Comparison of ENCODE assay signal across 15 cellular contexts in genomic region chr5:1268666-1269065, GRCh38. TPM values are rescaled to one million over a fixed set of nuclear protein-coding genes. Genes with fewer than 3 reads are reported as not detected.
DNase-seq lines count a peak whose midpoint lies in the region; ATAC-seq and TF ChIP-seq lines count a peak whose summit lies in the region.
"Had no signal": no experiment of that assay in that cellular context is flagged by ENCODE, and none has a peak within 500 bp of the region (broad histone marks: within the 10 kb centered on the region; RNA-seq: fewer than 3 reads in every experiment).

No MANE protein-coding gene starts in this region.

- H3K4me3 ChIP-seq in gastroesophageal sphincter = no peak overlapping the region
- H3K4me3 ChIP-seq: lung had no signal

- peak; percentile 48 for DNase-seq in stimulated activated CD4-positive, alpha-beta T cell treated with anti-CD3 and anti-CD28 coated beads, Interleukin-15, amount 100 ng/mL, for 24 hours
- DNase-seq in stimulated activated CD4-positive, alpha-beta T cell treated with anti-CD3 and anti-CD28 coated beads, Interleukin-2, amount 100 ng/mL, for 48 hours = no peak
- peak; percentile 80 for DNase-seq in activated CD8-positive, alpha-beta memory T cell treated with anti-CD3 and anti-CD28 coated beads, Interleukin-2, amount 10 ng/mL, durations not matched to agents 7 days and 5 days
- DNase-seq in activated naive CD8-positive, alpha-beta T cell treated with anti-CD3 and anti-CD28 coated beads, Interleukin-2, amount 10 ng/mL, durations not matched to agents 7 days and 5 days = peak; percentile 50
- peak; percentile 21 to 33 for DNase-seq in stimulated activated CD8-positive, alpha-beta memory T cell treated with anti-CD3 and anti-CD28 coated beads, Interleukin-7, amount 100 ng/mL, for 48 hours (ENCODE audit: extremely low read depth in 1 of 2, low read depth in 1 of 2)
- no peak for DNase-seq in medulla oblongata (ENCODE audit: extremely low spot score)
- DNase-seq: NCI-H2107, WERI-Rb-1 had no signal

- H3K9me3 ChIP-seq in gastroesophageal sphincter = no peaks in the 10 kb centered on the region
- H3K9me3 ChIP-seq: neutrophil had no signal

- no peak overlapping the region for H3K27ac Mint-ChIP-seq in activated CD8-positive, alpha-beta memory T cell treated with anti-CD3 and anti-CD28 coated beads, Interleukin-2, amount 10 ng/mL, durations not matched to agents 7 days and 5 days
- H3K27ac Mint-ChIP-seq in activated naive CD8-positive, alpha-beta T cell treated with anti-CD3 and anti-CD28 coated beads, Interleukin-2, amount 10 ng/mL, durations not matched to agents 7 days and 5 days = no peak overlapping the region

- H3K4me1 Mint-ChIP-seq in activated CD8-positive, alpha-beta memory T cell treated with anti-CD3 and anti-CD28 coated beads, Interleukin-2, amount 10 ng/mL, durations not matched to agents 7 days and 5 days = peaks cover 8% of the 10 kb centered on the region
- H3K4me1 Mint-ChIP-seq in activated naive CD8-positive, alpha-beta T cell treated with anti-CD3 and anti-CD28 coated beads, Interleukin-2, amount 10 ng/mL, durations not matched to agents 7 days and 5 days = peaks cover 8% of the 10 kb centered on the region

- TF ChIP-seq POLR2A in gastroesophageal sphincter (IDR thresholded peaks at IDR 0.05) = no peak

- H3K27me3 ChIP-seq in gastroesophageal sphincter = peaks cover 24% of the 10 kb centered on the region
- H3K27me3 ChIP-seq: neutrophil had no signal

- no peak overlapping the region for H3K4me3 Mint-ChIP-seq in activated CD8-positive, alpha-beta memory T cell treated with anti-CD3 and anti-CD28 coated beads, Interleukin-2, amount 10 ng/mL, durations not matched to agents 7 days and 5 days
- H3K4me3 Mint-ChIP-seq in activated naive CD8-positive, alpha-beta T cell treated with anti-CD3 and anti-CD28 coated beads, Interleukin-2, amount 10 ng/mL, durations not matched to agents 7 days and 5 days = no peak overlapping the region

- no peak overlapping the region for H3K27ac ChIP-seq in gastroesophageal sphincter
- H3K27ac ChIP-seq: neutrophil, WERI-Rb-1 had no signal

- H3K27me3 Mint-ChIP-seq in activated CD8-positive, alpha-beta memory T cell treated with anti-CD3 and anti-CD28 coated beads, Interleukin-2, amount 10 ng/mL, durations not matched to agents 7 days and 5 days = peaks cover 14% of the 10 kb centered on the region
- peaks cover 16% of the 10 kb centered on the region for H3K27me3 Mint-ChIP-seq in activated naive CD8-positive, alpha-beta T cell treated with anti-CD3 and anti-CD28 coated beads, Interleukin-2, amount 10 ng/mL, durations not matched to agents 7 days and 5 days

- no peak for TF ChIP-seq CTCF in gastroesophageal sphincter (IDR thresholded peaks at IDR 0.05)

- H3K36me3 ChIP-seq in gastroesophageal sphincter = no peaks in the 10 kb centered on the region
- H3K36me3 ChIP-seq: neutrophil, WERI-Rb-1 had no signal

- TF ChIP-seq EP300 in gastroesophageal sphincter (IDR thresholded peaks at IDR 0.05) = no peak

- H3K4me1 ChIP-seq in gastroesophageal sphincter = no peaks in the 10 kb centered on the region

- peak; percentile 82 for ATAC-seq in activated CD8-positive, alpha-beta memory T cell treated with anti-CD3 and anti-CD28 coated beads, Interleukin-2, amount 10 ng/mL, durations not matched to agents 7 days and 5 days
- ATAC-seq in activated naive CD8-positive, alpha-beta T cell treated with anti-CD3 and anti-CD28 coated beads, Interleukin-2, amount 10 ng/mL, durations not matched to agents 7 days and 5 days (ENCODE audit: low read depth) = peak; percentile 92
- ATAC-seq in GM18861 (IDR thresholded peaks at IDR 0.05; ENCODE audit: unreplicated experiment) (no peak), gastroesophageal sphincter (no peak)
- ATAC-seq: SK-N-SH treated with all-trans-retinoic acid at 6 μM for 48 hours had no signal

- no peaks in the 10 kb centered on the region for H3K9me3 Mint-ChIP-seq in activated CD8-positive, alpha-beta memory T cell treated with anti-CD3 and anti-CD28 coated beads, Interleukin-2, amount 10 ng/mL, durations not matched to agents 7 days and 5 days (ENCODE audit: low read depth)
- peaks cover under 1% of the 10 kb centered on the region for H3K9me3 Mint-ChIP-seq in activated naive CD8-positive, alpha-beta T cell treated with anti-CD3 and anti-CD28 coated beads, Interleukin-2, amount 10 ng/mL, durations not matched to agents 7 days and 5 days

- no peaks in the 10 kb centered on the region for H3K36me3 Mint-ChIP-seq in activated CD8-positive, alpha-beta memory T cell treated with anti-CD3 and anti-CD28 coated beads, Interleukin-2, amount 10 ng/mL, durations not matched to agents 7 days and 5 days
- peaks cover 1% of the 10 kb centered on the region for H3K36me3 Mint-ChIP-seq in activated naive CD8-positive, alpha-beta T cell treated with anti-CD3 and anti-CD28 coated beads, Interleukin-2, amount 10 ng/mL, durations not matched to agents 7 days and 5 days

- CTCF ChIA-PET in activated CD8-positive, alpha-beta memory T cell treated with anti-CD3 and anti-CD28 coated beads, Interleukin-2, amount 10 ng/mL, durations not matched to agents 7 days and 5 days (lab: Charles Lee) = no interaction called here

- WGBS in gastroesophageal sphincter (ENCODE audit: low coverage in 1 of 2), 2 donors = 77 to 88% methylated on average over 4 to 12 of the region's 13 CpGs

- POLR2A ChIA-PET in activated naive CD8-positive, alpha-beta T cell treated with anti-CD3 and anti-CD28 coated beads, Interleukin-2, amount 10 ng/mL, durations not matched to agents 7 days and 5 days (lab: Charles Lee) = no interaction called here

RNA-seq across cellular contexts. Expression of gene TERT, which starts 26.2 kb away (rescaled TPM):
- 1 to 10 TPM in 1 of 2 experiments, under 1 TPM in 1; 0.82 to 1.5 TPM for total RNA-seq in activated CD8-positive, alpha-beta memory T cell treated with anti-CD3 and anti-CD28 coated beads, Interleukin-2, amount 10 ng/mL, durations not matched to agents 7 days and 5 days
- total RNA-seq in activated naive CD8-positive, alpha-beta T cell treated with anti-CD3 and anti-CD28 coated beads, Interleukin-2, amount 10 ng/mL, durations not matched to agents 7 days and 5 days = under 1 TPM in 1 of 2 experiments, not detected in 1; 0.36 TPM
- total RNA-seq in gastroesophageal sphincter = not detected
- total RNA-seq: lung, urinary bladder had no signal

RNA-seq across cellular contexts. Expression of gene SLC6A18, which starts 43.5 kb away (rescaled TPM):
- not detected for total RNA-seq in activated CD8-positive, alpha-beta memory T cell treated with anti-CD3 and anti-CD28 coated beads, Interleukin-2, amount 10 ng/mL, durations not matched to agents 7 days and 5 days
- total RNA-seq in activated naive CD8-positive, alpha-beta T cell treated with anti-CD3 and anti-CD28 coated beads, Interleukin-2, amount 10 ng/mL, durations not matched to agents 7 days and 5 days = not detected
- not detected for total RNA-seq in gastroesophageal sphincter
- total RNA-seq: lung, OCI-LY7, urinary bladder had no signal

Comparison
In these comparisons a context has a peak if more than half of its experiments do, and no peak if none do; other contexts are left out.
1. DNase-seq: peak in stimulated activated CD4-positive, alpha-beta T cell treated with anti-CD3 and anti-CD28 coated beads, Interleukin-15, amount 100 ng/mL, for 24 hours (single experiment), activated CD8-positive, alpha-beta memory T cell treated with anti-CD3 and anti-CD28 coated beads, Interleukin-2, amount 10 ng/mL, durations not matched to agents 7 days and 5 days (single experiment), activated naive CD8-positive, alpha-beta T cell treated with anti-CD3 and anti-CD28 coated beads, Interleukin-2, amount 10 ng/mL, durations not matched to agents 7 days and 5 days (single experiment) and stimulated activated CD8-positive, alpha-beta memory T cell treated with anti-CD3 and anti-CD28 coated beads, Interleukin-7, amount 100 ng/mL, for 48 hours (2 of 2); none in stimulated activated CD4-positive, alpha-beta T cell treated with anti-CD3 and anti-CD28 coated beads, Interleukin-2, amount 100 ng/mL, for 48 hours (0 of 2) and medulla oblongata (single experiment).
2. ATAC-seq: peak in activated CD8-positive, alpha-beta memory T cell treated with anti-CD3 and anti-CD28 coated beads, Interleukin-2, amount 10 ng/mL, durations not matched to agents 7 days and 5 days (single experiment) and activated naive CD8-positive, alpha-beta T cell treated with anti-CD3 and anti-CD28 coated beads, Interleukin-2, amount 10 ng/mL, durations not matched to agents 7 days and 5 days (single experiment); none in GM18861 (single experiment) and gastroesophageal sphincter (single experiment).